Comparison of ENCODE assay signal across 1 cellular context in the genomic region with DNA sequence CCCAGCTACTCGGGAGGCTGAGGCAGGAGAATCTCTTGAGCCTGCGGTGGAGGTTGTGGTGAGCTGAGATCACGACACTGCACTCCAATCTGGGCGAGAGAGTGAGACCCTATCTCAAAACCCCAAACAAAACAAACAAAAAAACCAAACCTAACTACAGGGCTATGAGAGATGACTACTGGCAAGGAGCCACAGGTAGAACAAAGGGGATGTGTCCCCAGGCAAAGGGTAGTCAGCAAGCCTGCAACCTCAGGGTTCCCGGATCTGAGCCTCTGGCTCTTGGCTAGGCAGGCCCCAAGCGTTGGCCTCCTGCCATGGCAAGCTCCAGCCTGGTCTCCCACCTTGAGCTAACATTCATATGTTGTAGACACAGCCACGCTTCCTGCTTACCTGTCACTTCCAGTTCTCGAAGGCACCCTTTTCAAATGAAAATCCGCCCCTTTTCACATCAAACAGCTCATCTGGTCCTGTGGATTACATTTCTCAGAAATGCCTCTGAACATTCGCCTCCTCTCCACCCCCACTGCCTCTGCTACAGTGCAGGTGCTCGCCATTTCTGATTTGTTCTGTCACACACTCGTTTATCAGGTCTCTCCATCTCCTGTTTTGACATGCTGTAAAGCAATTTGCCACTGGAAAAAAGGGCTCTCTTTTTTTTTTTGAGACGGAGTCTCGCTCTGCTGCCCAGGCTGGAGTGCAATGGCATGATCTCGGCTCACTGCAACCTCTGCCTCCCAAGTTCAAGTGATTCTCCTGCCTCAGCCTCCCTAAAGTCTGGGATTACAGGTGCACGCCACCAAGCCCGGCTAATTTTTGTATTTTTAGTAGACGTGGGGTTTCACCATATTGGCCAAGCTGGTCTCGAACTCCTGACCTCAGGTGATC.
TF ChIP-seq lines count a peak whose summit lies in the region.

No MANE protein-coding gene starts in this region.

TF ChIP-seq in HepG2, 621 proteins besides CTCF, POLR2A, EP300 and RAD21 (continued from another document and continues in another):
- TF ChIP-seq, protein P1, sequence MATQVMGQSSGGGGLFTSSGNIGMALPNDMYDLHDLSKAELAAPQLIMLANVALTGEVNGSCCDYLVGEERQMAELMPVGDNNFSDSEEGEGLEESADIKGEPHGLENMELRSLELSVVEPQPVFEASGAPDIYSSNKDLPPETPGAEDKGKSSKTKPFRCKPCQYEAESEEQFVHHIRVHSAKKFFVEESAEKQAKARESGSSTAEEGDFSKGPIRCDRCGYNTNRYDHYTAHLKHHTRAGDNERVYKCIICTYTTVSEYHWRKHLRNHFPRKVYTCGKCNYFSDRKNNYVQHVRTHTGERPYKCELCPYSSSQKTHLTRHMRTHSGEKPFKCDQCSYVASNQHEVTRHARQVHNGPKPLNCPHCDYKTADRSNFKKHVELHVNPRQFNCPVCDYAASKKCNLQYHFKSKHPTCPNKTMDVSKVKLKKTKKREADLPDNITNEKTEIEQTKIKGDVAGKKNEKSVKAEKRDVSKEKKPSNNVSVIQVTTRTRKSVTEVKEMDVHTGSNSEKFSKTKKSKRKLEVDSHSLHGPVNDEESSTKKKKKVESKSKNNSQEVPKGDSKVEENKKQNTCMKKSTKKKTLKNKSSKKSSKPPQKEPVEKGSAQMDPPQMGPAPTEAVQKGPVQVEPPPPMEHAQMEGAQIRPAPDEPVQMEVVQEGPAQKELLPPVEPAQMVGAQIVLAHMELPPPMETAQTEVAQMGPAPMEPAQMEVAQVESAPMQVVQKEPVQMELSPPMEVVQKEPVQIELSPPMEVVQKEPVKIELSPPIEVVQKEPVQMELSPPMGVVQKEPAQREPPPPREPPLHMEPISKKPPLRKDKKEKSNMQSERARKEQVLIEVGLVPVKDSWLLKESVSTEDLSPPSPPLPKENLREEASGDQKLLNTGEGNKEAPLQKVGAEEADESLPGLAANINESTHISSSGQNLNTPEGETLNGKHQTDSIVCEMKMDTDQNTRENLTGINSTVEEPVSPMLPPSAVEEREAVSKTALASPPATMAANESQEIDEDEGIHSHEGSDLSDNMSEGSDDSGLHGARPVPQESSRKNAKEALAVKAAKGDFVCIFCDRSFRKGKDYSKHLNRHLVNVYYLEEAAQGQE (IDR thresholded peaks at IDR 0.05; ENCODE audit: borderline replicate concordance in 1 of 2, low read depth in 1 of 2, low read length in 2 of 2), result no peak
- TF ChIP-seq TFE3 (CRISPR knock-in tag; IDR thresholded peaks at IDR 0.05) (peak; percentile 49), KLF16 (CRISPR knock-in tag; IDR thresholded peaks at IDR 0.05) (peak in 1 of 2 experiments; percentile 49; a peak in 1 of 4 replicates), ZNF230 (CRISPR knock-in tag; IDR thresholded peaks at IDR 0.05) (no peak), TMF1 (CRISPR knock-in tag; IDR thresholded peaks at IDR 0.05; ENCODE audit: low read depth) (no peak), KDM4B (CRISPR knock-in tag; IDR thresholded peaks at IDR 0.05) (no peak), ZNF543 (CRISPR knock-in tag; IDR thresholded peaks at IDR 0.05) (no peak), ZNF205 (CRISPR knock-in tag; IDR thresholded peaks at IDR 0.05) (peak; percentile 40; the same call in 1 of the 2 replicates), NFE2L1 (CRISPR knock-in tag; IDR thresholded peaks at IDR 0.05; ENCODE audit: borderline replicate concordance) (no peak), ZNF253 (CRISPR knock-in tag; IDR thresholded peaks at IDR 0.05; ENCODE audit: borderline replicate concordance) (peak; percentile 25; the same call in 1 of the 2 replicates), GZF1 (CRISPR knock-in tag; IDR thresholded peaks at IDR 0.05) (no peak), MBD4 (IDR thresholded peaks at IDR 0.05; ENCODE audit: borderline replicate concordance, low read length) (no peak), HOXA5 (CRISPR knock-in tag; IDR thresholded peaks at IDR 0.05) (0 out of 2 replicates have a peak, but pooled peaks have one; percentile 37), HNF1B (CRISPR knock-in tag; IDR thresholded peaks at IDR 0.05) (no peak), HOXA3 (CRISPR knock-in tag; IDR thresholded peaks at IDR 0.05) (peak; percentile 68; the same call in 1 of the 2 replicates), CREM (IDR thresholded peaks at IDR 0.05) (no peak), CREM (CRISPR knock-in tag; IDR thresholded peaks at IDR 0.05) (no peak), MTA3 (CRISPR knock-in tag; IDR thresholded peaks at IDR 0.05) (no peak)
- TF ChIP-seq, protein P2, sequence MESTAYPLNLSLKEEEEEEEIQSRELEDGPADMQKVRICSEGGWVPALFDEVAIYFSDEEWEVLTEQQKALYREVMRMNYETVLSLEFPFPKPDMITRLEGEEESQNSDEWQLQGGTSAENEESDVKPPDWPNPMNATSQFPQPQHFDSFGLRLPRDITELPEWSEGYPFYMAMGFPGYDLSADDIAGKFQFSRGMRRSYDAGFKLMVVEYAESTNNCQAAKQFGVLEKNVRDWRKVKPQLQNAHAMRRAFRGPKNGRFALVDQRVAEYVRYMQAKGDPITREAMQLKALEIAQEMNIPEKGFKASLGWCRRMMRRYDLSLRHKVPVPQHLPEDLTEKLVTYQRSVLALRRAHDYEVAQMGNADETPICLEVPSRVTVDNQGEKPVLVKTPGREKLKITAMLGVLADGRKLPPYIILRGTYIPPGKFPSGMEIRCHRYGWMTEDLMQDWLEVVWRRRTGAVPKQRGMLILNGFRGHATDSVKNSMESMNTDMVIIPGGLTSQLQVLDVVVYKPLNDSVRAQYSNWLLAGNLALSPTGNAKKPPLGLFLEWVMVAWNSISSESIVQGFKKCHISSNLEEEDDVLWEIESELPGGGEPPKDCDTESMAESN (CRISPR knock-in tag; conservative IDR thresholded peaks at IDR 0.05), result 0 out of 2 replicates have a peak, but pooled peaks have one; percentile 16
- TF ChIP-seq, protein P3, sequence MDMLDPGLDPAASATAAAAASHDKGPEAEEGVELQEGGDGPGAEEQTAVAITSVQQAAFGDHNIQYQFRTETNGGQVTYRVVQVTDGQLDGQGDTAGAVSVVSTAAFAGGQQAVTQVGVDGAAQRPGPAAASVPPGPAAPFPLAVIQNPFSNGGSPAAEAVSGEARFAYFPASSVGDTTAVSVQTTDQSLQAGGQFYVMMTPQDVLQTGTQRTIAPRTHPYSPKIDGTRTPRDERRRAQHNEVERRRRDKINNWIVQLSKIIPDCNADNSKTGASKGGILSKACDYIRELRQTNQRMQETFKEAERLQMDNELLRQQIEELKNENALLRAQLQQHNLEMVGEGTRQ (IDR thresholded peaks at IDR 0.05; ENCODE audit: low read depth, low read length), result no peak
- TF ChIP-seq, protein P3 (CRISPR knock-in tag; IDR thresholded peaks at IDR 0.05; ENCODE audit: borderline replicate concordance), result no peak
- TF ChIP-seq, protein P4, sequence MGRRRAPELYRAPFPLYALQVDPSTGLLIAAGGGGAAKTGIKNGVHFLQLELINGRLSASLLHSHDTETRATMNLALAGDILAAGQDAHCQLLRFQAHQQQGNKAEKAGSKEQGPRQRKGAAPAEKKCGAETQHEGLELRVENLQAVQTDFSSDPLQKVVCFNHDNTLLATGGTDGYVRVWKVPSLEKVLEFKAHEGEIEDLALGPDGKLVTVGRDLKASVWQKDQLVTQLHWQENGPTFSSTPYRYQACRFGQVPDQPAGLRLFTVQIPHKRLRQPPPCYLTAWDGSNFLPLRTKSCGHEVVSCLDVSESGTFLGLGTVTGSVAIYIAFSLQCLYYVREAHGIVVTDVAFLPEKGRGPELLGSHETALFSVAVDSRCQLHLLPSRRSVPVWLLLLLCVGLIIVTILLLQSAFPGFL (CRISPR knock-in tag; IDR thresholded peaks at IDR 0.05), result no peak
- TF ChIP-seq, protein P5, sequence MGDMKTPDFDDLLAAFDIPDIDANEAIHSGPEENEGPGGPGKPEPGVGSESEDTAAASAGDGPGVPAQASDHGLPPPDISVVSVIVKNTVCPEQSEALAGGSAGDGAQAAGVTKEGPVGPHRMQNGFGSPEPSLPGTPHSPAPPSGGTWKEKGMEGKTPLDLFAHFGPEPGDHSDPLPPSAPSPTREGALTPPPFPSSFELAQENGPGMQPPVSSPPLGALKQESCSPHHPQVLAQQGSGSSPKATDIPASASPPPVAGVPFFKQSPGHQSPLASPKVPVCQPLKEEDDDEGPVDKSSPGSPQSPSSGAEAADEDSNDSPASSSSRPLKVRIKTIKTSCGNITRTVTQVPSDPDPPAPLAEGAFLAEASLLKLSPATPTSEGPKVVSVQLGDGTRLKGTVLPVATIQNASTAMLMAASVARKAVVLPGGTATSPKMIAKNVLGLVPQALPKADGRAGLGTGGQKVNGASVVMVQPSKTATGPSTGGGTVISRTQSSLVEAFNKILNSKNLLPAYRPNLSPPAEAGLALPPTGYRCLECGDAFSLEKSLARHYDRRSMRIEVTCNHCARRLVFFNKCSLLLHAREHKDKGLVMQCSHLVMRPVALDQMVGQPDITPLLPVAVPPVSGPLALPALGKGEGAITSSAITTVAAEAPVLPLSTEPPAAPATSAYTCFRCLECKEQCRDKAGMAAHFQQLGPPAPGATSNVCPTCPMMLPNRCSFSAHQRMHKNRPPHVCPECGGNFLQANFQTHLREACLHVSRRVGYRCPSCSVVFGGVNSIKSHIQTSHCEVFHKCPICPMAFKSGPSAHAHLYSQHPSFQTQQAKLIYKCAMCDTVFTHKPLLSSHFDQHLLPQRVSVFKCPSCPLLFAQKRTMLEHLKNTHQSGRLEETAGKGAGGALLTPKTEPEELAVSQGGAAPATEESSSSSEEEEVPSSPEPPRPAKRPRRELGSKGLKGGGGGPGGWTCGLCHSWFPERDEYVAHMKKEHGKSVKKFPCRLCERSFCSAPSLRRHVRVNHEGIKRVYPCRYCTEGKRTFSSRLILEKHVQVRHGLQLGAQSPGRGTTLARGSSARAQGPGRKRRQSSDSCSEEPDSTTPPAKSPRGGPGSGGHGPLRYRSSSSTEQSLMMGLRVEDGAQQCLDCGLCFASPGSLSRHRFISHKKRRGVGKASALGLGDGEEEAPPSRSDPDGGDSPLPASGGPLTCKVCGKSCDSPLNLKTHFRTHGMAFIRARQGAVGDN (CRISPR knock-in tag; IDR thresholded peaks at IDR 0.05), result peak; percentile 93
